8 cellular contexts compared by ENCODE assay signal in genomic region chr5:141635646-141636045, GRCh38. TPM values are rescaled to one million over a fixed set of nuclear protein-coding genes. Genes with fewer than 3 reads are reported as not detected.
DNase-seq lines count a peak whose midpoint lies in the region; ATAC-seq and TF ChIP-seq lines count a peak whose summit lies in the region.

No MANE protein-coding gene starts in this region.

- H3K79me2 ChIP-seq in hepatocyte, result peaks cover 58% of the 10 kb centered on the region

- 65% methylated on average over 7 of the region's 7 CpGs for WGBS in hepatocyte (ENCODE audit: low lambda C conversion rate, missing lambda C conversion rate)

- H3K9me2 ChIP-seq in hepatocyte (replicated peaks; ENCODE audit: insufficient read depth), result no peaks in the 10 kb centered on the region

- H3K4me1 ChIP-seq in HEK293 (ENCODE audit: control insufficient read depth, insufficient read depth, low read length) (peaks cover 6% of the 10 kb centered on the region), hepatocyte (ENCODE audit: insufficient read depth) (peaks cover 19% of the 10 kb centered on the region)

- H3K9me3 ChIP-seq in HEK293 (ENCODE audit: control insufficient read depth, insufficient read depth, low read depth, low read length) (no peaks in the 10 kb centered on the region), hepatocyte (ENCODE audit: low read depth) (no peaks in the 10 kb centered on the region)

- peak overlapping the region; percentile 79 for H3K27ac Mint-ChIP-seq in activated CD8-positive, alpha-beta T cell treated with anti-CD3 and anti-CD28 coated beads for 36 hours
- H3K27ac Mint-ChIP-seq in stimulated activated effector memory CD8-positive, alpha-beta T cell treated with anti-CD3 and anti-CD28 coated beads, Interleukin-12 subunit alpha, Interleukin-12 subunit beta, amount 100 ng/mL, for 72 hours, result peak overlapping the region; percentile 86

- ATAC-seq in activated CD8-positive, alpha-beta T cell treated with anti-CD3 and anti-CD28 coated beads for 36 hours, result no peak
- no peak for ATAC-seq in stimulated activated effector memory CD8-positive, alpha-beta T cell treated with anti-CD3 and anti-CD28 coated beads, Interleukin-12 subunit alpha, Interleukin-12 subunit beta, amount 100 ng/mL, for 72 hours
- ATAC-seq in GM19023 (IDR thresholded peaks at IDR 0.05; ENCODE audit: unreplicated experiment), result no peak

- peaks cover 10% of the 10 kb centered on the region for H4K20me1 ChIP-seq in hepatocyte (ENCODE audit: insufficient read depth, poor library complexity, severe bottlenecking)

- peak overlapping the region; percentile 99 for H3K4me2 ChIP-seq in hepatocyte

- POLR2A ChIA-PET in HEK293 (lab: Yijun Ruan, JAX), result interaction anchor here (0.9 to 2.7 kb wide), 11 partner anchors 10 to 333 kb away, joined by 3 to 42 read pairs (median 9); partner anchors contain the start of genes DELE1, DIAPH1, FCHSD1 and RNF14
- POLR2A ChIA-PET in activated CD8-positive, alpha-beta T cell treated with anti-CD3 and anti-CD28 coated beads for 36 hours (lab: Charles Lee), result interaction anchor here (1.2 to 6.5 kb wide), 6 partner anchors 9 to 44 kb away, joined by 3 to 30 read pairs (median 26); partner anchors contain the start of gene DIAPH1

- H3K36me3 ChIP-seq in HEK293 (ENCODE audit: control insufficient read depth in 2 of 2, insufficient read depth in 1 of 2, low read length in 2 of 2), result peaks cover 29 to 39% of the 10 kb centered on the region in 2 experiments
- no peaks in the 10 kb centered on the region for H3K36me3 ChIP-seq in hepatocyte (replicated peaks; ENCODE audit: insufficient read depth, low read depth)

- peaks cover 40% of the 10 kb centered on the region for H3K36me3 Mint-ChIP-seq in activated CD8-positive, alpha-beta T cell treated with anti-CD3 and anti-CD28 coated beads for 36 hours (ENCODE audit: low read depth)
- peaks cover 70% of the 10 kb centered on the region for H3K36me3 Mint-ChIP-seq in stimulated activated effector memory CD8-positive, alpha-beta T cell treated with anti-CD3 and anti-CD28 coated beads, Interleukin-12 subunit alpha, Interleukin-12 subunit beta, amount 100 ng/mL, for 72 hours

- intact Hi-C loops in activated CD8-positive, alpha-beta T cell treated with anti-CD3 and anti-CD28 coated beads for 36 hours (cut with micrococcal nuclease), result loop anchor here (5.0 kb wide), 1 partner anchor 43 kb away; no protein-coding TSS in a partner anchor

- CTCF ChIA-PET in HEK293 (lab: Yijun Ruan, JAX), result interaction anchor here (0.6 to 12.5 kb wide), 6 partner anchors 16 to 71 kb away, joined by 3 to 125 read pairs (median 8); partner anchors contain the start of gene DIAPH1
- CTCF ChIA-PET in activated CD8-positive, alpha-beta T cell treated with anti-CD3 and anti-CD28 coated beads for 36 hours (lab: Charles Lee), result interaction anchor here (0.9 to 4.2 kb wide), 14 partner anchors 9 to 215 kb away, joined by 3 to 83 read pairs (median 12); partner anchors contain the start of genes DIAPH1, FCHSD1 and PCDHGA11

- no peaks in the 10 kb centered on the region for H3K9me3 Mint-ChIP-seq in activated CD8-positive, alpha-beta T cell treated with anti-CD3 and anti-CD28 coated beads for 36 hours
- no peaks in the 10 kb centered on the region for H3K9me3 Mint-ChIP-seq in stimulated activated effector memory CD8-positive, alpha-beta T cell treated with anti-CD3 and anti-CD28 coated beads, Interleukin-12 subunit alpha, Interleukin-12 subunit beta, amount 100 ng/mL, for 72 hours

- H3K4me3 Mint-ChIP-seq in activated CD8-positive, alpha-beta T cell treated with anti-CD3 and anti-CD28 coated beads for 36 hours, result peak overlapping the region; percentile 86
- H3K4me3 Mint-ChIP-seq in stimulated activated effector memory CD8-positive, alpha-beta T cell treated with anti-CD3 and anti-CD28 coated beads, Interleukin-12 subunit alpha, Interleukin-12 subunit beta, amount 100 ng/mL, for 72 hours, result peak overlapping the region; percentile 84

- DNase-seq in activated CD8-positive, alpha-beta T cell treated with anti-CD3 and anti-CD28 coated beads for 36 hours, result no peak
- DNase-seq in hepatocyte (ENCODE audit: low spot score), result no peak
- no peak for DNase-seq in stimulated activated effector memory CD8-positive, alpha-beta T cell treated with anti-CD3 and anti-CD28 coated beads, Interleukin-12 subunit alpha, Interleukin-12 subunit beta, amount 100 ng/mL, for 72 hours (ENCODE audit: low spot score in 2 of 2)
- no peak for DNase-seq in SW480 (ENCODE audit: low spot score)
- no peak for DNase-seq in NCI-H2171 (lab: John Stamatoyannopoulos, UW)
- no peak for DNase-seq in GDM1 (lab: John Stamatoyannopoulos, UW)

- H3K4me3 ChIP-seq in HEK293 (ENCODE audit: low read depth, low read length) (peak overlapping the region; percentile 97), hepatocyte (peak overlapping the region; percentile 70)

- TF ChIP-seq CTCF in HEK293 (tag by site-specific recombination; IDR thresholded peaks at IDR 0.05), result no peak
- TF ChIP-seq CTCF in activated CD8-positive, alpha-beta T cell treated with anti-CD3 and anti-CD28 coated beads for 36 hours (IDR thresholded peaks at IDR 0.05), result no peak
- no peak for TF ChIP-seq CTCF in hepatocyte (IDR thresholded peaks at IDR 0.05; ENCODE audit: poor library complexity)

- peaks cover 39% of the 10 kb centered on the region for H3K4me1 Mint-ChIP-seq in activated CD8-positive, alpha-beta T cell treated with anti-CD3 and anti-CD28 coated beads for 36 hours (ENCODE audit: low read depth)
- H3K4me1 Mint-ChIP-seq in stimulated activated effector memory CD8-positive, alpha-beta T cell treated with anti-CD3 and anti-CD28 coated beads, Interleukin-12 subunit alpha, Interleukin-12 subunit beta, amount 100 ng/mL, for 72 hours, result peaks cover 41% of the 10 kb centered on the region

- no peaks in the 10 kb centered on the region for H3K27me3 ChIP-seq in hepatocyte

- peak overlapping the region; percentile 97 for H2AFZ ChIP-seq in hepatocyte

- H3K27me3 Mint-ChIP-seq in activated CD8-positive, alpha-beta T cell treated with anti-CD3 and anti-CD28 coated beads for 36 hours, result no peaks in the 10 kb centered on the region

- no peak overlapping the region for H3K27ac ChIP-seq in HEK293 (ENCODE audit: extremely low read depth, low read depth, low read length)
- H3K27ac ChIP-seq in hepatocyte, result peak overlapping the region; percentile 90

TF ChIP-seq in HEK293, 187 proteins besides CTCF, POLR2A, EP300 and RAD21:
- TF ChIP-seq GLIS1 (tag by site-specific recombination; IDR thresholded peaks at IDR 0.05) (peak; percentile 50; the same call in 1 of the 2 replicates), ZNF692 (tag by site-specific recombination; IDR thresholded peaks at IDR 0.05) (peak; percentile 34; the same call in 1 of the 2 replicates), ZNF768 (tag by site-specific recombination; IDR thresholded peaks at IDR 0.05) (no peak)
TF ChIP-seq in HEK293: peak in this region for 2.

RNA-seq across cellular contexts. Expression of gene HDAC3, which starts 1.0 kb away (rescaled TPM):
- 10 to 100 TPM; 94.8 to 98.3 TPM for total RNA-seq in activated CD8-positive, alpha-beta T cell treated with anti-CD3 and anti-CD28 coated beads for 36 hours
- 50.1 and 53.5 TPM in 2 replicates for total RNA-seq in hepatocyte
- 74.0 and 81.9 TPM in 2 replicates for polyA plus RNA-seq in hepatocyte

RNA-seq across cellular contexts. Expression of gene RELL2, which starts 1.2 kb away (rescaled TPM):
- 10 to 100 TPM; 31.4 to 35.6 TPM for total RNA-seq in activated CD8-positive, alpha-beta T cell treated with anti-CD3 and anti-CD28 coated beads for 36 hours
- 7.6 and 16.9 TPM in 2 replicates for total RNA-seq in hepatocyte
- 17.3 and 19.9 TPM in 2 replicates for polyA plus RNA-seq in hepatocyte

RNA-seq across cellular contexts. Expression of gene FCHSD1, which starts 15.6 kb away (rescaled TPM):
- total RNA-seq in activated CD8-positive, alpha-beta T cell treated with anti-CD3 and anti-CD28 coated beads for 36 hours, result 10 to 100 TPM; 30.1 to 31.8 TPM
- 14.1 and 18.0 TPM in 2 replicates for total RNA-seq in hepatocyte
- 25.9 and 27.4 TPM in 2 replicates for polyA plus RNA-seq in hepatocyte

RNA-seq across cellular contexts. Expression of gene DIAPH1, which starts 16.8 kb away (rescaled TPM):
- total RNA-seq in activated CD8-positive, alpha-beta T cell treated with anti-CD3 and anti-CD28 coated beads for 36 hours, result 100 to 1,000 TPM; 209 to 218 TPM
- 37.7 and 62.4 TPM in 2 replicates for total RNA-seq in hepatocyte
- 56.6 and 59.0 TPM in 2 replicates for polyA plus RNA-seq in hepatocyte

RNA-seq across cellular contexts. Expression of gene ARAP3, which starts 46.4 kb away (rescaled TPM):
- 1 to 10 TPM; 5.9 to 7.2 TPM for total RNA-seq in activated CD8-positive, alpha-beta T cell treated with anti-CD3 and anti-CD28 coated beads for 36 hours
- 4.9 and 5.1 TPM in 2 replicates for total RNA-seq in hepatocyte
- polyA plus RNA-seq in hepatocyte, result 8.4 and 8.6 TPM in 2 replicates
